Comparison of ENCODE assay signal across 18 cellular contexts in the genomic region with DNA sequence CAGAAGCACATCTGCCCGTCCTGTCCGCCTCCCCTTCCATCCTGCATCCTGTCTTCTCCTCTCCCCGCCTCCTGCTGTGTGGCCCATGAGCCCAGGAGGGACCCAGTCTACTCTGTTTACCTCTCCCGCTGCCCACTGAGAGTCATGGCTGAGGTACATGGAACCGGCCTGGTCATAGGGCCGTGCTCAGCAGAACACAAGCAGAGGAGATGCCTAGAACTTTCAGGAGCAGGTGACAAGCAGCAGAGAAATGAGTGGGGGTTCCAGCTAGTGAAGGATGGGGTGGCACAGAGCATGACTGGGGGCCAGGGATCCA.
"Had no signal": no experiment of that assay in that cellular context is flagged by ENCODE, and none has a peak within 500 bp of the region (broad histone marks: within the 10 kb centered on the region; RNA-seq: fewer than 3 reads in every experiment).

No MANE protein-coding gene starts in this region.

- H3K9me3 Mint-ChIP-seq: activated naive CD4-positive, alpha-beta T cell treated with anti-CD3 and anti-CD28 coated beads, Interleukin-2, amount 10 ng/mL, durations not matched to agents 7 days and 5 days had no signal

- H3K27me3 Mint-ChIP-seq: activated CD8-positive, alpha-beta memory T cell treated with anti-CD3 and anti-CD28 coated beads, Interleukin-2, amount 10 ng/mL, durations not matched to agents 7 days and 5 days; activated T-cell treated with anti-CD3 and anti-CD28 coated beads, Interleukin-2, amount 50 U/mL, for 24 hours had no signal

- DNase-seq: activated CD4-positive, alpha-beta memory T cell treated with anti-CD3 and anti-CD28 coated beads for 36 hours; activated CD4-positive, alpha-beta T cell treated with anti-CD3 and anti-CD28 coated beads for 1 hour; activated CD8-positive, alpha-beta memory T cell treated with anti-CD3 and anti-CD28 coated beads, Interleukin-2, amount 10 ng/mL, durations not matched to agents 7 days and 5 days; activated naive CD4-positive, alpha-beta T cell treated with anti-CD3 and anti-CD28 coated beads, Interleukin-2, amount 10 ng/mL, durations not matched to agents 7 days and 5 days; activated T-cell treated with anti-CD3 and anti-CD28 coated beads, Interleukin-2, amount 50 U/mL, for 24 hours; colonic mucosa; esophagus squamous epithelium; hippocampal formation; stimulated activated CD4-positive, alpha-beta T cell treated with anti-CD3 and anti-CD28 coated beads, Interleukin-15, amount 100 ng/mL, for 24 hours; stimulated activated CD4-positive, alpha-beta T cell treated with anti-CD3 and anti-CD28 coated beads, Interleukin-4, amount 100 ng/mL, for 1 hour; stimulated activated naive B cell treated with anti-CD40 and anti-IgM and Interleukin-4, amounts not matched to agents 10 μg/mL and 1 μg/mL and 100 μg/mL, for 72 hours; T-helper 1 cell; T1000; tibial artery had no signal

- H3K4me3 Mint-ChIP-seq: activated CD4-positive, alpha-beta memory T cell treated with anti-CD3 and anti-CD28 coated beads for 36 hours; activated CD8-positive, alpha-beta memory T cell treated with anti-CD3 and anti-CD28 coated beads, Interleukin-2, amount 10 ng/mL, durations not matched to agents 7 days and 5 days; activated naive CD4-positive, alpha-beta T cell treated with anti-CD3 and anti-CD28 coated beads, Interleukin-2, amount 10 ng/mL, durations not matched to agents 7 days and 5 days; activated T-cell treated with anti-CD3 and anti-CD28 coated beads, Interleukin-2, amount 50 U/mL, for 24 hours; memory B cell; stimulated activated naive B cell treated with anti-CD40 and anti-IgM and Interleukin-4, amounts not matched to agents 10 μg/mL and 1 μg/mL and 100 μg/mL, for 72 hours had no signal

- H3K4me3 ChIP-seq: ascending aorta, colonic mucosa, esophagus squamous epithelium, pancreas, tibial artery had no signal

- H3K9me3 ChIP-seq: ascending aorta, colonic mucosa, esophagus squamous epithelium, pancreas, tibial artery had no signal

- H3K4me1 Mint-ChIP-seq: activated CD8-positive, alpha-beta memory T cell treated with anti-CD3 and anti-CD28 coated beads, Interleukin-2, amount 10 ng/mL, durations not matched to agents 7 days and 5 days; activated naive CD4-positive, alpha-beta T cell treated with anti-CD3 and anti-CD28 coated beads, Interleukin-2, amount 10 ng/mL, durations not matched to agents 7 days and 5 days had no signal

- H3K27me3 ChIP-seq: ascending aorta, colonic mucosa, esophagus squamous epithelium, pancreas, tibial artery had no signal

- H3K36me3 ChIP-seq: ascending aorta, colonic mucosa, pancreas, tibial artery had no signal

- H3K36me3 Mint-ChIP-seq: activated CD4-positive, alpha-beta memory T cell treated with anti-CD3 and anti-CD28 coated beads for 36 hours; activated CD8-positive, alpha-beta memory T cell treated with anti-CD3 and anti-CD28 coated beads, Interleukin-2, amount 10 ng/mL, durations not matched to agents 7 days and 5 days; activated naive CD4-positive, alpha-beta T cell treated with anti-CD3 and anti-CD28 coated beads, Interleukin-2, amount 10 ng/mL, durations not matched to agents 7 days and 5 days; memory B cell had no signal

- H3K27ac Mint-ChIP-seq: activated CD4-positive, alpha-beta memory T cell treated with anti-CD3 and anti-CD28 coated beads for 36 hours; activated CD8-positive, alpha-beta memory T cell treated with anti-CD3 and anti-CD28 coated beads, Interleukin-2, amount 10 ng/mL, durations not matched to agents 7 days and 5 days; activated naive CD4-positive, alpha-beta T cell treated with anti-CD3 and anti-CD28 coated beads, Interleukin-2, amount 10 ng/mL, durations not matched to agents 7 days and 5 days; activated T-cell treated with anti-CD3 and anti-CD28 coated beads, Interleukin-2, amount 50 U/mL, for 24 hours; memory B cell; stimulated activated naive B cell treated with anti-CD40 and anti-IgM and Interleukin-4, amounts not matched to agents 10 μg/mL and 1 μg/mL and 100 μg/mL, for 72 hours had no signal

- H3K27ac ChIP-seq: ascending aorta, colonic mucosa, esophagus squamous epithelium, tibial artery, VCaP had no signal

- H3K4me1 ChIP-seq: colonic mucosa, pancreas had no signal
